2 cellular contexts compared by ENCODE assay signal in the genomic region with DNA sequence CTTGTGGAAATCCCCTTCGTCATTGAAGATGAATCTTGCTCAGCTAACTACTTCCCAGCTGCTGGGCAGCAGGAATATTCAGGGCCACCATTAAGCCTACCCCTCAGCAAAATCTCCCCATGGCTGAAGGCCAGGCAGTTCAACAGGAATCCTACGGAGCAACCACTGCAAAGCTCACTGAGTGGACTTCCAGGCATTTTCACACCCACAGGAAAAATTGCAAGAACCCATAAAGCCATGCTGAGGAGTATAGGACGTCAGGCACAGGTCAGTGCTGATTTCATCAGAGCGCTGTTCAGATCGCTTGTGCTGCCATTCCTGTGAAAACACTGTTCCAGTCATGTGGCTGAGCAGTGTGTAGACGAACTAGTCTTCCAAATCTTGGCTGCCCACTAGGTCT.
TF ChIP-seq lines count a peak whose summit lies in the region.

No MANE protein-coding gene starts in this region.

TF ChIP-seq in GM23338, 12 proteins besides CTCF, POLR2A, EP300 and RAD21:
- no peak for TF ChIP-seq STAT1 (IDR thresholded peaks at IDR 0.05; ENCODE audit: unreplicated experiment)
- no peak for TF ChIP-seq POLR2AphosphoS5 (IDR thresholded peaks at IDR 0.05; ENCODE audit: low read depth)
- TF ChIP-seq ETS1 (IDR thresholded peaks at IDR 0.05), result no peak
- TF ChIP-seq ZNF462 (CRISPR knock-in tag; IDR thresholded peaks at IDR 0.05), result no peak
- TF ChIP-seq JUNB (IDR thresholded peaks at IDR 0.05; ENCODE audit: unreplicated experiment), result no peak
- TF ChIP-seq ZNF331 (CRISPR knock-in tag; IDR thresholded peaks at IDR 0.05; ENCODE audit: low read depth), result no peak
- TF ChIP-seq REST (IDR thresholded peaks at IDR 0.05; ENCODE audit: unreplicated experiment), result no peak
- TF ChIP-seq ZNF114 (CRISPR knock-in tag; IDR thresholded peaks at IDR 0.05), result no peak
- no peak for TF ChIP-seq EZH2 (IDR thresholded peaks at IDR 0.05; ENCODE audit: low read depth, unreplicated experiment)

TF ChIP-seq in H1, 55 proteins besides CTCF, POLR2A, EP300 and RAD21:
- no peak for TF ChIP-seq SUZ12 (IDR thresholded peaks at IDR 0.05; ENCODE audit: low read length)
- no peak for TF ChIP-seq RFX5 (IDR thresholded peaks at IDR 0.05; ENCODE audit: borderline replicate concordance, low read depth, low read length)
- no peak for TF ChIP-seq RNF2 (IDR thresholded peaks at IDR 0.05; ENCODE audit: borderline replicate concordance, low read depth, low read length, missing control alignments, poor library complexity, severe bottlenecking)
- TF ChIP-seq SP2 (IDR thresholded peaks at IDR 0.05; ENCODE audit: low read length), result no peak
- no peak for TF ChIP-seq SIRT6 (IDR thresholded peaks at IDR 0.05; ENCODE audit: low read length)
- TF ChIP-seq SP4 (IDR thresholded peaks at IDR 0.05; ENCODE audit: low read length), result no peak
- no peak for TF ChIP-seq SRF (IDR thresholded peaks at IDR 0.05; ENCODE audit: low read depth, low read length)
- no peak for TF ChIP-seq FOSL1 (IDR thresholded peaks at IDR 0.05; ENCODE audit: insufficient read depth, low read depth, low read length)
- no peak for TF ChIP-seq GABPA (IDR thresholded peaks at IDR 0.05; ENCODE audit: borderline replicate concordance, insufficient read depth, low read length)
- no peak for TF ChIP-seq TAF1 (IDR thresholded peaks at IDR 0.05; ENCODE audit: low read depth, low read length)
- TF ChIP-seq JUN (IDR thresholded peaks at IDR 0.05; ENCODE audit: low read depth, low read length), result no peak
- no peak for TF ChIP-seq BACH1 (IDR thresholded peaks at IDR 0.05; ENCODE audit: low read length)
- TF ChIP-seq ASH2L (IDR thresholded peaks at IDR 0.05; ENCODE audit: low read length), result no peak
- TF ChIP-seq SAP30 (IDR thresholded peaks at IDR 0.05; ENCODE audit: insufficient read depth, insufficient replicate concordance, low read length), result no peak
- no peak for TF ChIP-seq SIN3A (conservative IDR thresholded peaks at IDR 0.05 in 1 of 2, IDR thresholded peaks at IDR 0.05 in 1 of 2; ENCODE audit: low read depth in 1 of 2, low read length in 2 of 2)
- TF ChIP-seq, protein P1, sequence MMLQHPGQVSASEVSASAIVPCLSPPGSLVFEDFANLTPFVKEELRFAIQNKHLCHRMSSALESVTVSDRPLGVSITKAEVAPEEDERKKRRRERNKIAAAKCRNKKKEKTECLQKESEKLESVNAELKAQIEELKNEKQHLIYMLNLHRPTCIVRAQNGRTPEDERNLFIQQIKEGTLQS (IDR thresholded peaks at IDR 0.05; ENCODE audit: insufficient read depth, low read depth, low read length), result no peak
- TF ChIP-seq, protein P2, sequence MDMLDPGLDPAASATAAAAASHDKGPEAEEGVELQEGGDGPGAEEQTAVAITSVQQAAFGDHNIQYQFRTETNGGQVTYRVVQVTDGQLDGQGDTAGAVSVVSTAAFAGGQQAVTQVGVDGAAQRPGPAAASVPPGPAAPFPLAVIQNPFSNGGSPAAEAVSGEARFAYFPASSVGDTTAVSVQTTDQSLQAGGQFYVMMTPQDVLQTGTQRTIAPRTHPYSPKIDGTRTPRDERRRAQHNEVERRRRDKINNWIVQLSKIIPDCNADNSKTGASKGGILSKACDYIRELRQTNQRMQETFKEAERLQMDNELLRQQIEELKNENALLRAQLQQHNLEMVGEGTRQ (IDR thresholded peaks at IDR 0.05; ENCODE audit: low read length), result no peak
